ENCODE assay signal across 8 cellular contexts in genomic region chr1:227885648-227886502, GRCh38.
DNase-seq lines count a peak whose midpoint lies in the region; ATAC-seq, FAIRE-seq and TF ChIP-seq lines count a peak whose summit lies in the region.

No MANE protein-coding gene starts in this region.

- H3K9ac ChIP-seq in skeletal muscle satellite cell (ENCODE audit: low read depth, low read length) = no peak overlapping the region

- H3K27me3 ChIP-seq in skeletal muscle satellite cell (ENCODE audit: control insufficient read depth, insufficient read depth, low read length) = no peaks in the 10 kb centered on the region

- peaks cover 20% of the 10 kb centered on the region for H3K4me1 Mint-ChIP-seq in activated CD8-positive, alpha-beta T cell treated with anti-CD3 and anti-CD28 coated beads for 36 hours (ENCODE audit: low read depth)
- peaks cover 2% of the 10 kb centered on the region for H3K4me1 Mint-ChIP-seq in glutamatergic neuron (ENCODE audit: low read depth, unreplicated experiment)

- H3K27ac Mint-ChIP-seq in activated CD8-positive, alpha-beta T cell treated with anti-CD3 and anti-CD28 coated beads for 36 hours = peak overlapping the region; percentile 75
- no peak overlapping the region for H3K27ac Mint-ChIP-seq in glutamatergic neuron (ENCODE audit: unreplicated experiment)

- DNase-seq in GM19239 (ENCODE audit: insufficient read length, low spot score) (peak; percentile 3), glutamatergic neuron (peak; percentile 15), NCI-H69 (lab: John Stamatoyannopoulos, UW) (no peak), NCI-H2029 (lab: John Stamatoyannopoulos, UW) (no peak), NCI-H1048 (lab: John Stamatoyannopoulos, UW) (no peak)
- no peak for DNase-seq in activated CD8-positive, alpha-beta T cell treated with anti-CD3 and anti-CD28 coated beads for 36 hours

- no peaks in the 10 kb centered on the region for H3K36me3 ChIP-seq in skeletal muscle satellite cell (ENCODE audit: insufficient read depth, low read length)

- CTCF ChIA-PET in activated CD8-positive, alpha-beta T cell treated with anti-CD3 and anti-CD28 coated beads for 36 hours (lab: Charles Lee) = interaction anchor here (0.9 to 1.4 kb wide), 3 partner anchors 10 to 124 kb away, joined by 3 to 5 read pairs (median 3); no protein-coding TSS in a partner anchor

- no peaks in the 10 kb centered on the region for H3K27me3 Mint-ChIP-seq in activated CD8-positive, alpha-beta T cell treated with anti-CD3 and anti-CD28 coated beads for 36 hours
- peaks cover 2% of the 10 kb centered on the region for H3K27me3 Mint-ChIP-seq in glutamatergic neuron (ENCODE audit: unreplicated experiment)

- no peak for FAIRE-seq in GM19239 (lab: Jason Lieb, UNC)

- H3K4me2 ChIP-seq in skeletal muscle satellite cell (ENCODE audit: low read length) = peak overlapping the region; percentile 72

- POLR2A ChIA-PET in activated CD8-positive, alpha-beta T cell treated with anti-CD3 and anti-CD28 coated beads for 36 hours (lab: Charles Lee) = no interaction called here

- no peak for TF ChIP-seq CTCF in activated CD8-positive, alpha-beta T cell treated with anti-CD3 and anti-CD28 coated beads for 36 hours (IDR thresholded peaks at IDR 0.05)
- TF ChIP-seq CTCF in glutamatergic neuron (IDR thresholded peaks at IDR 0.05; ENCODE audit: partially characterized antibody, unreplicated experiment) = no peak

- no peaks in the 10 kb centered on the region for H3K36me3 Mint-ChIP-seq in activated CD8-positive, alpha-beta T cell treated with anti-CD3 and anti-CD28 coated beads for 36 hours (ENCODE audit: low read depth)
- no peaks in the 10 kb centered on the region for H3K36me3 Mint-ChIP-seq in glutamatergic neuron (ENCODE audit: unreplicated experiment)

- ATAC-seq in activated CD8-positive, alpha-beta T cell treated with anti-CD3 and anti-CD28 coated beads for 36 hours = peak; percentile 2
- ATAC-seq in HG03432 (IDR thresholded peaks at IDR 0.05; ENCODE audit: unreplicated experiment) = no peak

- no peak overlapping the region for H3K4me3 Mint-ChIP-seq in activated CD8-positive, alpha-beta T cell treated with anti-CD3 and anti-CD28 coated beads for 36 hours
- no peak overlapping the region for H3K4me3 Mint-ChIP-seq in glutamatergic neuron (ENCODE audit: unreplicated experiment)

- H3K4me1 ChIP-seq in skeletal muscle satellite cell (ENCODE audit: control insufficient read depth, insufficient read depth, low read length) = peaks cover 8% of the 10 kb centered on the region

- intact Hi-C loops in activated CD8-positive, alpha-beta T cell treated with anti-CD3 and anti-CD28 coated beads for 36 hours (cut with micrococcal nuclease) = no loop called here

- H3K9me3 Mint-ChIP-seq in activated CD8-positive, alpha-beta T cell treated with anti-CD3 and anti-CD28 coated beads for 36 hours = no peaks in the 10 kb centered on the region
- H3K9me3 Mint-ChIP-seq in glutamatergic neuron (ENCODE audit: unreplicated experiment) = peaks cover 6% of the 10 kb centered on the region

- H3K9me3 ChIP-seq in skeletal muscle satellite cell (replicated peaks; ENCODE audit: low read length) = no peaks in the 10 kb centered on the region

- no peak overlapping the region for H3K4me3 ChIP-seq in skeletal muscle satellite cell (ENCODE audit: low read length)

Comparison
In these comparisons a context has a peak if more than half of its experiments do, and no peak if none do; other contexts are left out.
1. DNase-seq: peak in GM19239 (single experiment) and glutamatergic neuron (single experiment); none in activated CD8-positive, alpha-beta T cell treated with anti-CD3 and anti-CD28 coated beads for 36 hours (single experiment), NCI-H69 (single experiment), NCI-H2029 (single experiment) and NCI-H1048 (single experiment).